In the genomic region with DNA sequence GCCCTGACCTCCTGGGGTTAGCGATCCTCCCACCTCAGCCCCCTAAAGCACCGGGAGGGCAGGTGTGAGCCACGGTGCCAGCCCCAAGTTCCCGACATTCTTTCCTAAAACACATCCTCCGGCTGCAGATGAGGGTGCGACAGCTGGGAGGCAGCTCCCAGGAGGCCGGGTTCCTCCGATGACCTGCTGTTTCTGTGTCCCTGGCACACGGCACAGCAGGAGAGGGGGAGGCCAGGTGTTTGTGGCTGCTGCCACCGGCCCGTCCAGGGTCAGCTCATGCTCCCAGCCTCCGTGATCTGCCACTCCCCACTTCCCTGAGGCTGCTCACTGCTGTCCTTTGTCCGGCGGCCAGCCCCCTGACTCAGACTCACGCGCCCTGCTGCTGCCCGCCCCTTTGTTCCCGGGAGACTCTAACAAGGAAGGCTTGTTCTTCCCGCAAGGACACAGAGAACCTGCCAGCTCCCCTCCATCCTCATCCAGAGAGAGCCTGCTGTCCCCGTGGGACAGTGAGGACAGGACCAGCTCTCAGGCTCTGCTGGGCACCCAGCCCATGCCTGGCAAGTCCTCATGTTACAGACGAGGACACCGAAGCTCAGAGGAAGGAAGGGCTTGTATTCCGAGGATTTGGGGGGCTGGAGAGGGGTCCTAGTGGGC, we compare ENCODE assay signal across 10 cellular contexts. TPM values are rescaled to one million over a fixed set of nuclear protein-coding genes. Genes with fewer than 3 reads are reported as not detected.
DNase-seq lines count a peak whose midpoint lies in the region; ATAC-seq and TF ChIP-seq lines count a peak whose summit lies in the region.
"Had no signal": no experiment of that assay in that cellular context is flagged by ENCODE, and none has a peak within 500 bp of the region (broad histone marks: within the 10 kb centered on the region; RNA-seq: fewer than 3 reads in every experiment).

No MANE protein-coding gene starts in this region.

- H3K4me3 ChIP-seq in HUES48 (ENCODE audit: low read depth, low read length) (peak overlapping the region; percentile 29; the same call in 1 of the 2 replicates), hepatocyte (no peak overlapping the region), sigmoid colon (no peak overlapping the region)

- H3K36me3 ChIP-seq in HUES48 (ENCODE audit: control insufficient read depth, insufficient read depth, low read length) (no peaks in the 10 kb centered on the region), hepatocyte (replicated peaks; ENCODE audit: insufficient read depth, low read depth) (no peaks in the 10 kb centered on the region), sigmoid colon (no peaks in the 10 kb centered on the region)

- peaks cover 2% of the 10 kb centered on the region for H3K36me3 Mint-ChIP-seq in activated T-helper 1 cell treated with anti-CD3 and anti-CD28 coated beads, Interleukin-12 subunit alpha, Interleukin-12 subunit beta, Interleukin-2, Interleukin-4 antibody, amounts not matched to agents 30 ng/mL and 10 ng/mL and 1 ng/mL, durations not matched to agents 14 hours and 24 hours and 36 hours (ENCODE audit: low read depth)
- H3K36me3 Mint-ChIP-seq in activated T-helper 17 cell treated with anti-CD3 and anti-CD28 coated beads, Interleukin-2, amount 50 U/mL, for 72 hours (ENCODE audit: low read depth) = peaks cover under 1% of the 10 kb centered on the region

- H4K20me1 ChIP-seq in hepatocyte (ENCODE audit: insufficient read depth, poor library complexity, severe bottlenecking) = no peaks in the 10 kb centered on the region

- WGBS in hepatocyte (ENCODE audit: low lambda C conversion rate, missing lambda C conversion rate) = 25% methylated on average over 20 of the region's 23 CpGs
- WGBS in sigmoid colon, 2 donors = 9 to 30% methylated on average over 23 of the region's 23 CpGs

- H3K9me3 Mint-ChIP-seq in activated T-helper 1 cell treated with anti-CD3 and anti-CD28 coated beads, Interleukin-12 subunit alpha, Interleukin-12 subunit beta, Interleukin-2, Interleukin-4 antibody, amounts not matched to agents 30 ng/mL and 10 ng/mL and 1 ng/mL, durations not matched to agents 14 hours and 24 hours and 36 hours = peaks cover 9% of the 10 kb centered on the region
- H3K9me3 Mint-ChIP-seq in activated T-helper 17 cell treated with anti-CD3 and anti-CD28 coated beads, Interleukin-2, amount 50 U/mL, for 72 hours = peaks cover 5% of the 10 kb centered on the region

- peak overlapping the region; percentile 21 for H3K27ac ChIP-seq in HUES48 (ENCODE audit: low read depth, low read length)
- H3K27ac ChIP-seq in hepatocyte = peak overlapping the region; percentile 85
- H3K27ac ChIP-seq in sigmoid colon = peak overlapping the region in 3 of 4 donors; percentile 2 to 54 (median 50)

- no peak overlapping the region for H3K4me3 Mint-ChIP-seq in activated T-helper 1 cell treated with anti-CD3 and anti-CD28 coated beads, Interleukin-12 subunit alpha, Interleukin-12 subunit beta, Interleukin-2, Interleukin-4 antibody, amounts not matched to agents 30 ng/mL and 10 ng/mL and 1 ng/mL, durations not matched to agents 14 hours and 24 hours and 36 hours
- H3K4me3 Mint-ChIP-seq in activated T-helper 17 cell treated with anti-CD3 and anti-CD28 coated beads, Interleukin-2, amount 50 U/mL, for 72 hours = no peak overlapping the region

- peaks cover under 1% of the 10 kb centered on the region for H3K4me1 Mint-ChIP-seq in activated T-helper 1 cell treated with anti-CD3 and anti-CD28 coated beads, Interleukin-12 subunit alpha, Interleukin-12 subunit beta, Interleukin-2, Interleukin-4 antibody, amounts not matched to agents 30 ng/mL and 10 ng/mL and 1 ng/mL, durations not matched to agents 14 hours and 24 hours and 36 hours (ENCODE audit: low read depth)
- peaks cover 7% of the 10 kb centered on the region for H3K4me1 Mint-ChIP-seq in activated T-helper 17 cell treated with anti-CD3 and anti-CD28 coated beads, Interleukin-2, amount 50 U/mL, for 72 hours

- H3K27ac Mint-ChIP-seq in activated T-helper 1 cell treated with anti-CD3 and anti-CD28 coated beads, Interleukin-12 subunit alpha, Interleukin-12 subunit beta, Interleukin-2, Interleukin-4 antibody, amounts not matched to agents 30 ng/mL and 10 ng/mL and 1 ng/mL, durations not matched to agents 14 hours and 24 hours and 36 hours = no peak overlapping the region
- H3K27ac Mint-ChIP-seq in activated T-helper 17 cell treated with anti-CD3 and anti-CD28 coated beads, Interleukin-2, amount 50 U/mL, for 72 hours = no peak overlapping the region

- no peak overlapping the region for H2AFZ ChIP-seq in hepatocyte

- no peaks in the 10 kb centered on the region; the same call in 1 of the 2 replicates for H3K27me3 ChIP-seq in HUES48 (ENCODE audit: control insufficient read depth, insufficient read depth, low read length)
- no peaks in the 10 kb centered on the region for H3K27me3 ChIP-seq in hepatocyte
- peaks cover 0 to 27% (median 17%) of the 10 kb centered on the region in 3 donors for H3K27me3 ChIP-seq in sigmoid colon

- peaks cover 9% of the 10 kb centered on the region; the same call in 1 of the 2 replicates for H3K4me1 ChIP-seq in HUES48 (ENCODE audit: control insufficient read depth, insufficient read depth, low read length)
- peaks cover 12% of the 10 kb centered on the region for H3K4me1 ChIP-seq in hepatocyte (ENCODE audit: insufficient read depth)
- H3K4me1 ChIP-seq in sigmoid colon = peaks cover 0 to 16% (median 12%) of the 10 kb centered on the region in 4 donors

- TF ChIP-seq EP300 in sigmoid colon (IDR thresholded peaks at IDR 0.05) = no peak

- TF ChIP-seq CTCF in hepatocyte (IDR thresholded peaks at IDR 0.05; ENCODE audit: poor library complexity) (no peak), sigmoid colon (IDR thresholded peaks at IDR 0.05) (no peak)

- TF ChIP-seq POLR2A in sigmoid colon (IDR thresholded peaks at IDR 0.05) = no peak

- no peaks in the 10 kb centered on the region for H3K9me3 ChIP-seq in HUES48 (ENCODE audit: control insufficient read depth, insufficient read depth, low read length)
- no peaks in the 10 kb centered on the region for H3K9me3 ChIP-seq in hepatocyte (ENCODE audit: low read depth)
- H3K9me3 ChIP-seq in sigmoid colon = no peaks in the 10 kb centered on the region

- no peaks in the 10 kb centered on the region for H3K9me2 ChIP-seq in hepatocyte (replicated peaks; ENCODE audit: insufficient read depth)

- H3K79me2 ChIP-seq in hepatocyte = no peaks in the 10 kb centered on the region

- DNase-seq in SW480 (ENCODE audit: low spot score) (peak; percentile 73), hepatocyte (ENCODE audit: low spot score) (peak; percentile 74), sigmoid colon (peak; percentile 94)
- no peak for DNase-seq in activated CD4-positive, alpha-beta T cell treated with anti-CD3 and anti-CD28 coated beads, Interleukin-2, amount 50 U/mL, for 4 hours
- no peak for DNase-seq in activated T-helper 1 cell treated with anti-CD3 and anti-CD28 coated beads, Interleukin-12 subunit alpha, Interleukin-12 subunit beta, Interleukin-2, Interleukin-4 antibody, amounts not matched to agents 30 ng/mL and 10 ng/mL and 1 ng/mL, durations not matched to agents 14 hours and 24 hours and 36 hours (ENCODE audit: low spot score)
- DNase-seq: kidney glomerular epithelial cell, SHP77 had no signal

- H3K27me3 Mint-ChIP-seq in activated T-helper 1 cell treated with anti-CD3 and anti-CD28 coated beads, Interleukin-12 subunit alpha, Interleukin-12 subunit beta, Interleukin-2, Interleukin-4 antibody, amounts not matched to agents 30 ng/mL and 10 ng/mL and 1 ng/mL, durations not matched to agents 14 hours and 24 hours and 36 hours (ENCODE audit: insufficient read depth) = peaks cover 10% of the 10 kb centered on the region
- no peaks in the 10 kb centered on the region for H3K27me3 Mint-ChIP-seq in activated T-helper 17 cell treated with anti-CD3 and anti-CD28 coated beads, Interleukin-2, amount 50 U/mL, for 72 hours

- H3K4me2 ChIP-seq in hepatocyte = peak overlapping the region; percentile 55

- no peak for ATAC-seq in HG03457 (IDR thresholded peaks at IDR 0.05; ENCODE audit: unreplicated experiment)
- ATAC-seq in activated T-helper 17 cell treated with anti-CD3 and anti-CD28 coated beads, Interleukin-2, amount 50 U/mL, for 72 hours (replicated peaks) = no peak

- intact Hi-C loops in sigmoid colon (cut with DNase I) = loop anchor here (5.0 kb wide), 1 partner anchor 38 kb away; no protein-coding TSS in a partner anchor
- intact Hi-C loops in activated T-helper 1 cell treated with anti-CD3 and anti-CD28 coated beads, Interleukin-12 subunit alpha, Interleukin-12 subunit beta, Interleukin-2, Interleukin-4 antibody, amounts not matched to agents 30 ng/mL and 10 ng/mL and 1 ng/mL, durations not matched to agents 14 hours and 24 hours and 36 hours (cut with micrococcal nuclease) = no loop called here

- no peak overlapping the region for H3K9ac ChIP-seq in HUES48 (ENCODE audit: low read depth, low read length)

RNA-seq across cellular contexts. Expression of a gene that starts 10.6 kb away (rescaled TPM):
- total RNA-seq in hepatocyte (1.2 and 4.0 TPM in 2 replicates), sigmoid colon (under 1 TPM in 3 of 4 donors, not detected in 1; 0.16 to 0.55 (median 0.27) TPM)
- polyA plus RNA-seq in hepatocyte (1.8 and 2.9 TPM in 2 replicates), sigmoid colon (1 to 10 TPM in 1 of 3 donors, under 1 TPM in 2; 0.46 to 6.3 (median 0.60) TPM)
- 0.18 and 0.27 TPM in 2 replicates for total RNA-seq in activated T-helper 1 cell treated with anti-CD3 and anti-CD28 coated beads, Interleukin-12 subunit alpha, Interleukin-12 subunit beta, Interleukin-2, Interleukin-4 antibody, amounts not matched to agents 30 ng/mL and 10 ng/mL and 1 ng/mL, durations not matched to agents 14 hours and 24 hours and 36 hours
- total RNA-seq in activated T-helper 17 cell treated with anti-CD3 and anti-CD28 coated beads, Interleukin-2, amount 50 U/mL, for 72 hours = under 1 TPM in 1 of 2 donors, not detected in 1; 0.29 TPM

RNA-seq across cellular contexts. Expression of a gene that starts 21.6 kb away (rescaled TPM):
- total RNA-seq in hepatocyte = 35.8 and 44.9 TPM in 2 replicates
- 61.0 and 69.0 TPM in 2 replicates for polyA plus RNA-seq in hepatocyte
- 10 to 100 TPM; 36.3 to 78.8 (median 46.6) TPM for total RNA-seq in sigmoid colon
- 10 to 100 TPM; 14.3 to 23.6 (median 20.4) TPM for polyA plus RNA-seq in sigmoid colon
- 17.6 and 18.2 TPM in 2 replicates for total RNA-seq in activated T-helper 1 cell treated with anti-CD3 and anti-CD28 coated beads, Interleukin-12 subunit alpha, Interleukin-12 subunit beta, Interleukin-2, Interleukin-4 antibody, amounts not matched to agents 30 ng/mL and 10 ng/mL and 1 ng/mL, durations not matched to agents 14 hours and 24 hours and 36 hours
- 10 to 100 TPM in 1 of 2 donors, 1 to 10 TPM in 1; 6.3 to 14.1 TPM for total RNA-seq in activated T-helper 17 cell treated with anti-CD3 and anti-CD28 coated beads, Interleukin-2, amount 50 U/mL, for 72 hours

RNA-seq across cellular contexts. Expression of a gene that starts 24.9 kb away (rescaled TPM):
- total RNA-seq in hepatocyte (50.3 and 50.8 TPM in 2 replicates), sigmoid colon (10 to 100 TPM; 17.8 to 49.9 (median 24.9) TPM)
- polyA plus RNA-seq in hepatocyte (111 and 127 TPM in 2 replicates), sigmoid colon (10 to 100 TPM in 1 of 3 donors, 1 to 10 TPM in 2; 1.8 to 10.8 (median 9.3) TPM)
- total RNA-seq in activated T-helper 1 cell treated with anti-CD3 and anti-CD28 coated beads, Interleukin-12 subunit alpha, Interleukin-12 subunit beta, Interleukin-2, Interleukin-4 antibody, amounts not matched to agents 30 ng/mL and 10 ng/mL and 1 ng/mL, durations not matched to agents 14 hours and 24 hours and 36 hours = not detected in 2 replicates
- under 1 TPM in 1 of 2 donors, not detected in 1; 0.26 TPM for total RNA-seq in activated T-helper 17 cell treated with anti-CD3 and anti-CD28 coated beads, Interleukin-2, amount 50 U/mL, for 72 hours

RNA-seq across cellular contexts. Expression of a gene that starts 45.9 kb away (rescaled TPM):
- total RNA-seq in hepatocyte (89.9 and 105 TPM in 2 replicates), sigmoid colon (100 to 1,000 TPM in 2 of 4 donors, 10 to 100 TPM in 2; 74.9 to 152 (median 95.1) TPM)
- polyA plus RNA-seq in hepatocyte (196 and 197 TPM in 2 replicates), sigmoid colon (100 to 1,000 TPM in 1 of 3 donors, 10 to 100 TPM in 2; 79.2 to 110 (median 96.7) TPM)
- 56.6 and 58.2 TPM in 2 replicates for total RNA-seq in activated T-helper 1 cell treated with anti-CD3 and anti-CD28 coated beads, Interleukin-12 subunit alpha, Interleukin-12 subunit beta, Interleukin-2, Interleukin-4 antibody, amounts not matched to agents 30 ng/mL and 10 ng/mL and 1 ng/mL, durations not matched to agents 14 hours and 24 hours and 36 hours
- total RNA-seq in activated T-helper 17 cell treated with anti-CD3 and anti-CD28 coated beads, Interleukin-2, amount 50 U/mL, for 72 hours = 10 to 100 TPM; 31.4 to 44.5 TPM

RNA-seq across cellular contexts. Expression of a gene that starts 58.1 kb away (rescaled TPM):
- total RNA-seq in hepatocyte = not detected in 2 replicates
- not detected in 2 replicates for polyA plus RNA-seq in hepatocyte
- total RNA-seq in sigmoid colon = under 1 TPM in 1 of 4 donors, not detected in 3; 0.49 TPM
- polyA plus RNA-seq in sigmoid colon = 10 to 100 TPM in 1 of 3 donors, not detected in 2; 11.2 TPM
- total RNA-seq in activated T-helper 1 cell treated with anti-CD3 and anti-CD28 coated beads, Interleukin-12 subunit alpha, Interleukin-12 subunit beta, Interleukin-2, Interleukin-4 antibody, amounts not matched to agents 30 ng/mL and 10 ng/mL and 1 ng/mL, durations not matched to agents 14 hours and 24 hours and 36 hours = 52.7 and 55.6 TPM in 2 replicates
- total RNA-seq in activated T-helper 17 cell treated with anti-CD3 and anti-CD28 coated beads, Interleukin-2, amount 50 U/mL, for 72 hours = 10 to 100 TPM; 30.5 to 31.3 TPM

Comparison
In these comparisons a context has a peak if more than half of its experiments do, and no peak if none do; other contexts are left out.
1. H3K27ac ChIP-seq: peak in every context shown above with its lines; median percentile 85 in hepatocyte; 50 in sigmoid colon; 21 in HUES48.
2. DNase-seq: peak in SW480 (single experiment), hepatocyte (single experiment) and sigmoid colon (single experiment); none in activated CD4-positive, alpha-beta T cell treated with anti-CD3 and anti-CD28 coated beads, Interleukin-2, amount 50 U/mL, for 4 hours (0 of 2) and activated T-helper 1 cell treated with anti-CD3 and anti-CD28 coated beads, Interleukin-12 subunit alpha, Interleukin-12 subunit beta, Interleukin-2, Interleukin-4 antibody, amounts not matched to agents 30 ng/mL and 10 ng/mL and 1 ng/mL, durations not matched to agents 14 hours and 24 hours and 36 hours (single experiment).
3. RNA of a gene that starts 24.9 kb away (total RNA-seq): 50.3 to 50.8 TPM in hepatocyte and 17.8 to 49.9 TPM in sigmoid colon; 0.26 TPM in activated T-helper 17 cell treated with anti-CD3 and anti-CD28 coated beads, Interleukin-2, amount 50 U/mL, for 72 hours and not detected in activated T-helper 1 cell treated with anti-CD3 and anti-CD28 coated beads, Interleukin-12 subunit alpha, Interleukin-12 subunit beta, Interleukin-2, Interleukin-4 antibody, amounts not matched to agents 30 ng/mL and 10 ng/mL and 1 ng/mL, durations not matched to agents 14 hours and 24 hours and 36 hours; every median in the first group is over 10 times any median in the second.